In genomic region chr4:10460313-10461047, GRCh38 we compare ENCODE assay signal across 12 cellular contexts. TPM values are rescaled to one million over a fixed set of nuclear protein-coding genes. Genes with fewer than 3 reads are reported as not detected.
DNase-seq lines count a peak whose midpoint lies in the region; ATAC-seq and TF ChIP-seq lines count a peak whose summit lies in the region.
"Had no signal": no experiment of that assay in that cellular context is flagged by ENCODE, and none has a peak within 500 bp of the region (broad histone marks: within the 10 kb centered on the region; RNA-seq: fewer than 3 reads in every experiment).

No MANE protein-coding gene starts in this region.

- H3K79me2 ChIP-seq in DOHH2 (ENCODE audit: control insufficient read depth, low read length), result peaks cover 11% of the 10 kb centered on the region

- H3F3A ChIP-seq in DOHH2 (ENCODE audit: control insufficient read depth, insufficient read depth), result 0 out of 2 replicates have a peak, but pooled peaks cover 2% of the 10 kb centered on the region

- no peak for ATAC-seq in activated naive CD8-positive, alpha-beta T cell treated with anti-CD3 and anti-CD28 coated beads, Interleukin-2, amount 10 ng/mL, durations not matched to agents 7 days and 5 days (ENCODE audit: low read depth)
- ATAC-seq in mucosa of descending colon, result no peak

- intact Hi-C loops in mucosa of descending colon (cut with DNase I, micrococcal nuclease), result no loop called here

- peaks cover 20% of the 10 kb centered on the region for H3K4me1 Mint-ChIP-seq in activated naive CD8-positive, alpha-beta T cell treated with anti-CD3 and anti-CD28 coated beads, Interleukin-2, amount 10 ng/mL, durations not matched to agents 7 days and 5 days
- peaks cover 5% of the 10 kb centered on the region for H3K4me1 Mint-ChIP-seq in nephron progenitor cell

- no peak for DNase-seq in Jurkat, Clone E6-1 (ENCODE audit: low read depth, low spot score)
- no peak for DNase-seq in activated naive CD8-positive, alpha-beta T cell treated with anti-CD3 and anti-CD28 coated beads, Interleukin-2, amount 10 ng/mL, durations not matched to agents 7 days and 5 days
- DNase-seq in nephron progenitor cell (no peak), mucosa of descending colon (no peak), NCI-H2107 (lab: John Stamatoyannopoulos, UW) (no peak), NCI-H2107 treated with DMSO at 0.1 percent for 48 hours (lab: John Stamatoyannopoulos, UW; ENCODE audit: unreplicated experiment) (no peak), NCI-H446 treated with DMSO at 0.1 percent for 48 hours (lab: John Stamatoyannopoulos, UW) (no peak)
- DNase-seq: esophagus squamous epithelium, NCI-H187 treated with DMSO at 0.1 percent for 48 hours, sigmoid colon had no signal

- no peaks in the 10 kb centered on the region for H3K27me3 ChIP-seq in DOHH2 (ENCODE audit: control insufficient read depth, low read length)

- H3K9me3 Mint-ChIP-seq in activated naive CD8-positive, alpha-beta T cell treated with anti-CD3 and anti-CD28 coated beads, Interleukin-2, amount 10 ng/mL, durations not matched to agents 7 days and 5 days, result peaks cover 3% of the 10 kb centered on the region
- peaks cover 74% of the 10 kb centered on the region for H3K9me3 Mint-ChIP-seq in nephron progenitor cell

- H3K36me3 Mint-ChIP-seq in activated naive CD8-positive, alpha-beta T cell treated with anti-CD3 and anti-CD28 coated beads, Interleukin-2, amount 10 ng/mL, durations not matched to agents 7 days and 5 days, result peaks cover 4% of the 10 kb centered on the region
- H3K36me3 Mint-ChIP-seq in nephron progenitor cell (ENCODE audit: low read depth), result peaks cover 25% of the 10 kb centered on the region

- H3K27ac Mint-ChIP-seq in activated naive CD8-positive, alpha-beta T cell treated with anti-CD3 and anti-CD28 coated beads, Interleukin-2, amount 10 ng/mL, durations not matched to agents 7 days and 5 days, result peak overlapping the region; percentile 52
- H3K27ac Mint-ChIP-seq in nephron progenitor cell, result no peak overlapping the region

- peak overlapping the region; percentile 65 for H3K4me2 ChIP-seq in DOHH2 (ENCODE audit: low read length)

- POLR2A ChIA-PET in activated naive CD8-positive, alpha-beta T cell treated with anti-CD3 and anti-CD28 coated beads, Interleukin-2, amount 10 ng/mL, durations not matched to agents 7 days and 5 days (lab: Charles Lee), result interaction anchor here (0.7 to 1.8 kb wide), 4 partner anchors 16 to 343 kb away, joined by 3 to 13 read pairs (median 8); partner anchors contain the start of gene WDR1

- no peak overlapping the region for H3K27ac ChIP-seq in DOHH2 (ENCODE audit: low read depth, low read length)
- H3K27ac ChIP-seq: esophagus squamous epithelium, sigmoid colon, stomach had no signal

- H3K4me1 ChIP-seq in DOHH2 (ENCODE audit: control insufficient read depth, low read length), result peaks cover 21% of the 10 kb centered on the region
- no peaks in the 10 kb centered on the region for H3K4me1 ChIP-seq in mucosa of descending colon (ENCODE audit: low read depth)

- peaks cover 27% of the 10 kb centered on the region for H3K27me3 Mint-ChIP-seq in activated naive CD8-positive, alpha-beta T cell treated with anti-CD3 and anti-CD28 coated beads, Interleukin-2, amount 10 ng/mL, durations not matched to agents 7 days and 5 days
- H3K27me3 Mint-ChIP-seq in nephron progenitor cell (ENCODE audit: low read depth, poor library complexity), result peaks cover 77% of the 10 kb centered on the region

- no peaks in the 10 kb centered on the region for H3K9me2 ChIP-seq in DOHH2 (replicated peaks; ENCODE audit: control insufficient read depth, low read length)

- H4K20me1 ChIP-seq in DOHH2 (ENCODE audit: control insufficient read depth, insufficient read depth, low read depth, low read length), result no peaks in the 10 kb centered on the region

- H3K4me3 ChIP-seq in DOHH2 (ENCODE audit: low read length), result peak overlapping the region; percentile 64
- peak overlapping the region; percentile 66 for H3K4me3 ChIP-seq in Jurkat, Clone E6-1 (ENCODE audit: low read length)
- H3K4me3 ChIP-seq in mucosa of descending colon, result no peak overlapping the region

- H3K9me3 ChIP-seq in DOHH2 (ENCODE audit: control insufficient read depth, insufficient read depth, low read length), result peaks cover 5% of the 10 kb centered on the region; the same call in 1 of the 2 replicates
- H3K9me3 ChIP-seq in mucosa of descending colon, result no peaks in the 10 kb centered on the region
- H3K9me3 ChIP-seq: esophagus squamous epithelium, sigmoid colon had no signal

- H3K36me3 ChIP-seq in DOHH2 (ENCODE audit: control insufficient read depth, low read length) (no peaks in the 10 kb centered on the region), mucosa of descending colon (ENCODE audit: low read depth) (no peaks in the 10 kb centered on the region)
- H3K36me3 ChIP-seq: esophagus squamous epithelium, sigmoid colon, stomach had no signal

- H3K4me3 Mint-ChIP-seq in activated naive CD8-positive, alpha-beta T cell treated with anti-CD3 and anti-CD28 coated beads, Interleukin-2, amount 10 ng/mL, durations not matched to agents 7 days and 5 days, result peak overlapping the region; percentile 79
- peak overlapping the region; percentile 28 for H3K4me3 Mint-ChIP-seq in nephron progenitor cell

- TF ChIP-seq CTCF in DOHH2 (IDR thresholded peaks at IDR 0.05; ENCODE audit: low read depth, low read length, poor library complexity, severe bottlenecking), result no peak
- TF ChIP-seq CTCF in nephron progenitor cell (IDR thresholded peaks at IDR 0.05), result no peak
- TF ChIP-seq CTCF in mucosa of descending colon (IDR thresholded peaks at IDR 0.05), result no peak

RNA-seq across cellular contexts. Expression of gene ZNF518B, which starts 3.3 kb away (rescaled TPM):
- polyA plus RNA-seq in Jurkat, Clone E6-1 (2012; ENCODE audit: insufficient read depth, insufficient read length), result 17.0 TPM
- total RNA-seq in activated naive CD8-positive, alpha-beta T cell treated with anti-CD3 and anti-CD28 coated beads, Interleukin-2, amount 10 ng/mL, durations not matched to agents 7 days and 5 days, result 10 to 100 TPM; 26.3 to 35.5 TPM
- total RNA-seq in mucosa of descending colon, result 10 to 100 TPM in 2 of 3 donors, 1 to 10 TPM in 1; 9.9 to 34.4 (median 19.5) TPM
